8 cellular contexts compared by ENCODE assay signal in genomic region chr3:157174616-157175498, GRCh38.
A peak's percentile ranks its signal among the peaks of the same experiment; 100 is the strongest.
DNase-seq lines count a peak whose midpoint lies in the region; ATAC-seq and TF ChIP-seq lines count a peak whose summit lies in the region.

No MANE protein-coding gene starts in this region.

- peak overlapping the region; percentile 80 for H3K4me3 Mint-ChIP-seq in central memory CD8-positive, alpha-beta T cell

- peak overlapping the region; percentile 94 for H3K27ac Mint-ChIP-seq in central memory CD8-positive, alpha-beta T cell (ENCODE audit: low read depth)

- no peaks in the 10 kb centered on the region for H3K27me3 Mint-ChIP-seq in central memory CD8-positive, alpha-beta T cell

- peak overlapping the region; percentile 68 for H3K4me3 ChIP-seq in AG10803 (ENCODE audit: low read length)

- H3K36me3 Mint-ChIP-seq in central memory CD8-positive, alpha-beta T cell (ENCODE audit: insufficient read depth), result peaks cover 14% of the 10 kb centered on the region

- TF ChIP-seq CTCF in AG10803 (conservative IDR thresholded peaks at IDR 0.05; ENCODE audit: low read length), result no peak

- no peaks in the 10 kb centered on the region for H3K9me3 Mint-ChIP-seq in central memory CD8-positive, alpha-beta T cell

- peaks cover 27% of the 10 kb centered on the region for H3K4me1 Mint-ChIP-seq in central memory CD8-positive, alpha-beta T cell

- DNase-seq in AG10803 (ENCODE audit: low read depth), result peak; percentile 100
- peak; percentile 95 for DNase-seq in NCI-H345 treated with DMSO at 0.1 percent for 48 hours (lab: John Stamatoyannopoulos, UW; ENCODE audit: unreplicated experiment)
- DNase-seq in activated CD4-positive, CD25-positive, alpha-beta regulatory T cell treated with anti-CD3 and anti-CD28 coated beads, Interleukin-2, amount 50 U/mL, for 16 hours (ENCODE audit: low read depth, low spot score), result peak; percentile 96
- DNase-seq in central memory CD8-positive, alpha-beta T cell (ENCODE audit: low spot score in 2 of 2), result peak; percentile 91 to 97
- peak; percentile 100 for DNase-seq in inferior parietal cortex (ENCODE audit: extremely low spot score)
- peak; percentile 99 for DNase-seq in smooth muscle cell of the brain vasculature (ENCODE audit: low read depth, low spot score)

- ATAC-seq in GM19035 (IDR thresholded peaks at IDR 0.05; ENCODE audit: unreplicated experiment), result peak; percentile 95
- peak; percentile 92 for ATAC-seq in HG03342 (IDR thresholded peaks at IDR 0.05; ENCODE audit: unreplicated experiment)
- ATAC-seq in central memory CD8-positive, alpha-beta T cell (replicated peaks; ENCODE audit: extremely low read depth, poor library complexity, severe bottlenecking), result peak; percentile 95

Comparison
In these comparisons a context has a peak if more than half of its experiments do, and no peak if none do; other contexts are left out.
1. Peak in every context shown above with its lines: DNase-seq, ATAC-seq and H3K4me3 ChIP-seq.